In the genomic region with DNA sequence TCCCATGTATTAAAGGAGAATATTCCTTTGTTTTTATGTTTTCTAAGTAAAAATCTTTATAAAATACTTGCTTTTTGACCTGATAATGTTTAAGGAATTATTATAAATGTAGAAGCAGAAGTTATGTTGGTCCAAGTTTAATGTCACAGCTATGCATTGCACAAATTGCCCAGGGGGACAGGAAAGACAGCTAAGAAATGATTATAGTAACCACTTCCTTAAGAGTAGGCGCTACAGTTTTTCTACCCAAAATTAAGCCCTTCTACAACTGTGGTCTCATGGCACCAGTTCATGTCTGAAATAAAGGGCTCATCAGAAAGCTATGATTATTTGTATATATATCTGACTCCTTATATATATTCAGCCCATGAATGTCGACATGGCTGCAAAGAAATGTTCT, we compare ENCODE assay signal across 15 cellular contexts.
"Had no signal": no experiment of that assay in that cellular context is flagged by ENCODE, and none has a peak within 500 bp of the region (broad histone marks: within the 10 kb centered on the region; RNA-seq: fewer than 3 reads in every experiment).

No MANE protein-coding gene starts in this region.

- H3K27ac ChIP-seq: parathyroid adenoma, thoracic aorta, WERI-Rb-1 had no signal

- H2AFZ ChIP-seq: parathyroid adenoma had no signal

- H3K9me3 ChIP-seq: thoracic aorta had no signal

- ATAC-seq: activated CD4-positive, alpha-beta T cell treated with anti-CD3 and anti-CD28 coated beads for 36 hours; activated CD8-positive, alpha-beta memory T cell treated with anti-CD3 and anti-CD28 coated beads, Interleukin-2, amount 10 ng/mL, durations not matched to agents 7 days and 5 days; stimulated activated effector memory CD8-positive, alpha-beta T cell treated with anti-CD3 and anti-CD28 coated beads, Interleukin-12 subunit alpha, Interleukin-12 subunit beta, amount 100 ng/mL, for 72 hours had no signal

- H3K4me1 Mint-ChIP-seq: activated CD4-positive, alpha-beta T cell treated with anti-CD3 and anti-CD28 coated beads for 36 hours; activated CD8-positive, alpha-beta memory T cell treated with anti-CD3 and anti-CD28 coated beads, Interleukin-2, amount 10 ng/mL, durations not matched to agents 7 days and 5 days; mesothelial cell of epicardium; stimulated activated effector memory CD8-positive, alpha-beta T cell treated with anti-CD3 and anti-CD28 coated beads, Interleukin-12 subunit alpha, Interleukin-12 subunit beta, amount 100 ng/mL, for 72 hours had no signal

- DNase-seq: activated CD4-positive, alpha-beta memory T cell treated with anti-CD3 and anti-CD28 coated beads for 36 hours; activated CD4-positive, alpha-beta T cell treated with anti-CD3 and anti-CD28 coated beads for 36 hours; activated CD8-positive, alpha-beta memory T cell treated with anti-CD3 and anti-CD28 coated beads, Interleukin-2, amount 10 ng/mL, durations not matched to agents 7 days and 5 days; activated naive CD4-positive, alpha-beta T cell treated with anti-CD3 and anti-CD28 coated beads for 36 hours; activated T-cell treated with anti-CD3 and anti-CD28 coated beads, Interleukin-2, amount 50 U/mL, for 1 hour; islet precursor cell; stimulated activated CD4-positive, alpha-beta T cell treated with anti-CD3 and anti-CD28 coated beads, Interleukin-1b, Interleukin-23, amount 100 ng/mL, for 48 hours; WERI-Rb-1 had no signal

- H3K36me3 Mint-ChIP-seq: mesothelial cell of epicardium had no signal

- H3K27me3 Mint-ChIP-seq: activated CD4-positive, alpha-beta memory T cell treated with anti-CD3 and anti-CD28 coated beads for 36 hours; activated CD4-positive, alpha-beta T cell treated with anti-CD3 and anti-CD28 coated beads for 36 hours; activated CD8-positive, alpha-beta memory T cell treated with anti-CD3 and anti-CD28 coated beads, Interleukin-2, amount 10 ng/mL, durations not matched to agents 7 days and 5 days had no signal

- H3K36me3 ChIP-seq: thoracic aorta, WERI-Rb-1 had no signal

- H3K9ac ChIP-seq: parathyroid adenoma had no signal

- H3K27ac Mint-ChIP-seq: activated CD4-positive, alpha-beta memory T cell treated with anti-CD3 and anti-CD28 coated beads for 36 hours; activated CD4-positive, alpha-beta T cell treated with anti-CD3 and anti-CD28 coated beads for 36 hours; activated CD8-positive, alpha-beta memory T cell treated with anti-CD3 and anti-CD28 coated beads, Interleukin-2, amount 10 ng/mL, durations not matched to agents 7 days and 5 days; activated naive CD4-positive, alpha-beta T cell treated with anti-CD3 and anti-CD28 coated beads for 36 hours; activated T-helper 2 cell treated with anti-CD3 and anti-CD28 coated beads, Interferon-gamma antibody, Interleukin-2, Interleukin-4, amounts not matched to agents 10 μg/mL and 5 μg/mL and 100 μg/mL, durations not matched to agents 14 hours and 24 hours and 36 hours; mesothelial cell of epicardium; stimulated activated effector memory CD8-positive, alpha-beta T cell treated with anti-CD3 and anti-CD28 coated beads, Interleukin-12 subunit alpha, Interleukin-12 subunit beta, amount 100 ng/mL, for 72 hours; T-helper 2 cell treated with Interferon-gamma antibody and Interleukin-4, amounts not matched to agents 5 μg/mL and 100 μg/mL, for 36 hours had no signal

- H3K79me2 ChIP-seq: parathyroid adenoma had no signal

- H3K4me3 Mint-ChIP-seq: activated CD4-positive, alpha-beta memory T cell treated with anti-CD3 and anti-CD28 coated beads for 36 hours; activated CD4-positive, alpha-beta T cell treated with anti-CD3 and anti-CD28 coated beads for 36 hours; activated CD8-positive, alpha-beta memory T cell treated with anti-CD3 and anti-CD28 coated beads, Interleukin-2, amount 10 ng/mL, durations not matched to agents 7 days and 5 days; activated naive CD4-positive, alpha-beta T cell treated with anti-CD3 and anti-CD28 coated beads for 36 hours; mesothelial cell of epicardium; stimulated activated effector memory CD8-positive, alpha-beta T cell treated with anti-CD3 and anti-CD28 coated beads, Interleukin-12 subunit alpha, Interleukin-12 subunit beta, amount 100 ng/mL, for 72 hours; T-helper 2 cell treated with Interferon-gamma antibody and Interleukin-4, amounts not matched to agents 5 μg/mL and 100 μg/mL, for 36 hours had no signal

- H3K9me3 Mint-ChIP-seq: activated CD4-positive, alpha-beta memory T cell treated with anti-CD3 and anti-CD28 coated beads for 36 hours; activated naive CD4-positive, alpha-beta T cell treated with anti-CD3 and anti-CD28 coated beads for 36 hours; activated T-helper 2 cell treated with anti-CD3 and anti-CD28 coated beads, Interferon-gamma antibody, Interleukin-2, Interleukin-4, amounts not matched to agents 10 μg/mL and 5 μg/mL and 100 μg/mL, durations not matched to agents 14 hours and 24 hours and 36 hours; mesothelial cell of epicardium; stimulated activated effector memory CD8-positive, alpha-beta T cell treated with anti-CD3 and anti-CD28 coated beads, Interleukin-12 subunit alpha, Interleukin-12 subunit beta, amount 100 ng/mL, for 72 hours; T-helper 2 cell treated with Interferon-gamma antibody and Interleukin-4, amounts not matched to agents 5 μg/mL and 100 μg/mL, for 36 hours had no signal

- H3K4me1 ChIP-seq: parathyroid adenoma had no signal

- H3K4me3 ChIP-seq: lung, thoracic aorta had no signal
